ENCODE assay signal across 22 cellular contexts in genomic region chr19:33458807-33459206, GRCh38.
DNase-seq lines count a peak whose midpoint lies in the region; ATAC-seq, FAIRE-seq and TF ChIP-seq lines count a peak whose summit lies in the region.
"Had no signal": no experiment of that assay in that cellular context is flagged by ENCODE, and none has a peak within 500 bp of the region (broad histone marks: within the 10 kb centered on the region; RNA-seq: fewer than 3 reads in every experiment).

No MANE protein-coding gene starts in this region.

- H2BK15ac ChIP-seq in IMR-90 (ENCODE audit: low read depth, low read length) (no peak overlapping the region), neuronal stem cell (ENCODE audit: low read length) (no peak overlapping the region)

- no peak for TF ChIP-seq CTCF in IMR-90 (conservative IDR thresholded peaks at IDR 0.05; ENCODE audit: low read depth, low read length)

- H3K79me1 ChIP-seq in IMR-90 (ENCODE audit: low read depth in 1 of 2, low read length in 2 of 2) = 0 out of 4 replicates have a peak, but pooled peaks cover 0 to 4% of the 10 kb centered on the region in 2 experiments
- peaks cover 4% of the 10 kb centered on the region for H3K79me1 ChIP-seq in neuronal stem cell (ENCODE audit: low read depth, low read length)

- H3K4me3 ChIP-seq in IMR-90 (ENCODE audit: insufficient read depth, low read depth, low read length) (no peak overlapping the region), neuronal stem cell (ENCODE audit: low read length in 2 of 2) (peak overlapping the region in 1 of 2 donors; percentile 58)
- H3K4me3 ChIP-seq: BLaER1 treated with 17β-estradiol and CSF1 and Interleukin-3, amounts not matched to agents 10 nM and 100 nM; HAP-1 had no signal

- H3K27ac ChIP-seq in IMR-90 (ENCODE audit: insufficient read depth, low read length) (no peak overlapping the region), neuronal stem cell (replicated peaks; ENCODE audit: low read length) (no peak overlapping the region)
- H3K27ac ChIP-seq: 22Rv1; BLaER1 treated with 17β-estradiol and CSF1 and Interleukin-3, amounts not matched to agents 10 nM and 100 nM had no signal

- H3K14ac ChIP-seq in IMR-90 (replicated peaks; ENCODE audit: low read depth, low read length) = no peak overlapping the region
- H3K14ac ChIP-seq in neuronal stem cell (ENCODE audit: low read length) = peak overlapping the region; percentile 97

- H3K18ac ChIP-seq in IMR-90 (ENCODE audit: low read depth, low read length) (no peak overlapping the region), neuronal stem cell (ENCODE audit: low read length) (peak overlapping the region; percentile 27)

- H3K9ac ChIP-seq in IMR-90 (ENCODE audit: low read depth, low read length) = no peak overlapping the region
- peak overlapping the region; percentile 67 for H3K9ac ChIP-seq in neuronal stem cell (ENCODE audit: low read depth, low read length, poor library complexity)
- H3K9ac ChIP-seq: BLaER1 treated with 17β-estradiol and CSF1 and Interleukin-3, amounts not matched to agents 10 nM and 100 nM had no signal

- no peak overlapping the region for H3K4ac ChIP-seq in IMR-90 (ENCODE audit: low read depth, low read length)
- no peak overlapping the region for H3K4ac ChIP-seq in neuronal stem cell (ENCODE audit: low read length)

- no peak overlapping the region for H3K23ac ChIP-seq in IMR-90 (ENCODE audit: low read depth, low read length)
- H3K23ac ChIP-seq in neuronal stem cell (ENCODE audit: low read depth, low read length, poor library complexity) = peak overlapping the region; percentile 94

- H4K8ac ChIP-seq in IMR-90 (ENCODE audit: low read depth in 2 of 2, low read length in 2 of 2) = no peak overlapping the region
- peak overlapping the region; percentile 95 for H4K8ac ChIP-seq in neuronal stem cell (ENCODE audit: low read depth, low read length)

- DNase-seq in activated CD4-positive, CD25-positive, alpha-beta regulatory T cell treated with anti-CD3 and anti-CD28 coated beads, Interleukin-2, amount 50 U/mL, for 72 hours = peak; percentile 8
- DNase-seq in activated CD4-positive, CD25-positive, alpha-beta regulatory T cell (lab: John Stamatoyannopoulos, UW) = no peak
- DNase-seq in IMR-90 (no peak), islet precursor cell (peak; percentile 32), neuronal stem cell (ENCODE audit: low spot score) (no peak), NCI-H2171 treated with DMSO at 0.1 percent for 48 hours (lab: John Stamatoyannopoulos, UW) (no peak), H54 (ENCODE audit: insufficient read length, low spot score) (no peak)
- DNase-seq: CD4-positive, alpha-beta memory T cell; DMS 273 treated with DMSO at 0.1 percent for 48 hours; DMS79 treated with DMSO at 0.1 percent for 48 hours; Karpas-422; MV-4-11; NCI-H2081 treated with DMSO at 0.1 percent for 48 hours; NCI-H446; NCI-H526 treated with DMSO at 0.1 percent for 48 hours; OCI-M1; Right ventricle myocardium superior had no signal

- BruUV-seq in IMR-90 (replicated peaks; lab: Mats Ljungman, UMichigan) = no TSS peak

- WGBS in IMR-90 (ENCODE audit: extremely low coverage in 2 of 2, insufficient read length in 1 of 2), 2 experiments = no CpG with 5 or more reads among the region's 12 CpGs
- no CpG with 5 or more reads among the region's 12 CpGs for WGBS in neuronal stem cell (ENCODE audit: extremely low coverage in 2 of 2, insufficient read length in 2 of 2, insufficient replicate concordance in 1 of 2), 2 donors

- H2BK5ac ChIP-seq in IMR-90 (ENCODE audit: low read depth, low read length, poor library complexity, severe bottlenecking) = peak overlapping the region; percentile 76
- H2BK5ac ChIP-seq in neuronal stem cell (ENCODE audit: low read length) = no peak overlapping the region

- CTCF ChIA-PET in IMR-90 (lab: Yijun Ruan, JAX) = no interaction called here

- H3K4me1 ChIP-seq in IMR-90 (ENCODE audit: control insufficient read depth, insufficient read depth, low read length) = no peaks in the 10 kb centered on the region
- H3K4me1 ChIP-seq in neuronal stem cell (ENCODE audit: control insufficient read depth in 2 of 2, insufficient read depth in 1 of 2, low read depth in 1 of 2, low read length in 2 of 2) = peaks cover 0 to 3% of the 10 kb centered on the region in 2 donors
- H3K4me1 ChIP-seq: BLaER1 treated with 17β-estradiol and CSF1 and Interleukin-3, amounts not matched to agents 10 nM and 100 nM; Caco-2; HAP-1 had no signal

- no peak overlapping the region for H2BK20ac ChIP-seq in IMR-90 (ENCODE audit: low read depth, low read length)

- dilution Hi-C loops in IMR-90 (cut with HindIII; ENCODE audit: low sequenced_read_pairs, unreplicated experiment) = no loop called here

- no peak overlapping the region for H2AK5ac ChIP-seq in IMR-90 (ENCODE audit: low read depth, low read length)
- H2AK5ac ChIP-seq in neuronal stem cell (ENCODE audit: low read depth, low read length) = no peak overlapping the region

- no peak overlapping the region for H2AK9ac ChIP-seq in IMR-90 (replicated peaks; ENCODE audit: low read depth, low read length, poor library complexity)

- POLR2A ChIA-PET in IMR-90 (lab: Charles Lee; ENCODE audit: unreplicated experiment) = no interaction called here

- H3K4me2 ChIP-seq in IMR-90 (ENCODE audit: low read depth, low read length) (no peak overlapping the region), neuronal stem cell (ENCODE audit: insufficient read depth, low read length, poor library complexity, severe bottlenecking) (no peak overlapping the region)
- H3K4me2 ChIP-seq: BLaER1 treated with 17β-estradiol and CSF1 and Interleukin-3, amounts not matched to agents 10 nM and 100 nM had no signal

- in situ Hi-C loops in IMR-90 (cut with MboI; ENCODE audit: low sequenced_read_pairs) = no loop called here

- no peak overlapping the region for H4K5ac ChIP-seq in IMR-90 (ENCODE audit: low read depth, low read length)

- no peak for TF ChIP-seq RAD21 in IMR-90 (IDR thresholded peaks at IDR 0.05; ENCODE audit: low read length)

- no peak for FAIRE-seq in H54 (lab: Jason Lieb, UNC)

- no peak overlapping the region for H3K56ac ChIP-seq in IMR-90 (ENCODE audit: extremely low read depth, insufficient read depth, low read length)

- H2AFZ ChIP-seq in IMR-90 (replicated peaks; ENCODE audit: low read length, poor library complexity) = no peak overlapping the region
- H2AFZ ChIP-seq in neuronal stem cell (ENCODE audit: low read length) = no peak overlapping the region

- no peak overlapping the region for H4K91ac ChIP-seq in IMR-90 (ENCODE audit: insufficient read depth, low read depth, low read length)
- no peak overlapping the region for H4K91ac ChIP-seq in neuronal stem cell (ENCODE audit: low read depth, low read length, poor library complexity)

- H3K36me3 ChIP-seq in IMR-90 (ENCODE audit: control insufficient read depth, insufficient read depth, low read length) (peaks cover 1% of the 10 kb centered on the region; the same call in 1 of the 2 replicates), neuronal stem cell (replicated peaks in 1 of 2; ENCODE audit: control insufficient read depth in 2 of 2, insufficient read depth in 2 of 2, low read length in 2 of 2) (peaks cover 0 to 8% of the 10 kb centered on the region in 2 donors)
- H3K36me3 ChIP-seq: HAP-1 had no signal

- H3K27me3 ChIP-seq in IMR-90 (ENCODE audit: control insufficient read depth, insufficient read depth, low read length) (no peaks in the 10 kb centered on the region), neuronal stem cell (ENCODE audit: control insufficient read depth in 3 of 3, insufficient read depth in 3 of 3, low read depth in 1 of 3, low read length in 3 of 3) (peaks cover 0 to 3% (median 0%) of the 10 kb centered on the region in 3 experiments)
- H3K27me3 ChIP-seq: BLaER1 treated with 17β-estradiol and CSF1 and Interleukin-3, amounts not matched to agents 10 nM and 100 nM had no signal

- H2BK120ac ChIP-seq in IMR-90 (ENCODE audit: low read depth, low read length) (no peak overlapping the region), neuronal stem cell (ENCODE audit: low read depth, low read length) (no peak overlapping the region)

- intact Hi-C loops in IMR-90 (cut with micrococcal nuclease) = no loop called here

- peak overlapping the region; percentile 81 for H2BK12ac ChIP-seq in neuronal stem cell (ENCODE audit: low read length)

- no peaks in the 10 kb centered on the region for H4K20me1 ChIP-seq in IMR-90 (ENCODE audit: insufficient read depth, low read length)

- peaks cover 10% of the 10 kb centered on the region for H3K9me1 ChIP-seq in IMR-90 (ENCODE audit: insufficient read depth, low read length)

- no peak for TF ChIP-seq POLR2A in IMR-90 (IDR thresholded peaks at IDR 0.05; ENCODE audit: low read depth, low read length)
- TF ChIP-seq POLR2A in H54 (IDR thresholded peaks at IDR 0.05; ENCODE audit: low read depth, low read length) = no peak

- no peaks in the 10 kb centered on the region for H3K9me3 ChIP-seq in IMR-90 (ENCODE audit: control insufficient read depth, insufficient read depth, low read length)
- H3K9me3 ChIP-seq in neuronal stem cell (replicated peaks in 1 of 2; ENCODE audit: control insufficient read depth in 2 of 2, insufficient read depth in 1 of 2, low read depth in 1 of 2, low read length in 2 of 2) = peaks cover 0 to 9% of the 10 kb centered on the region in 2 donors
- H3K9me3 ChIP-seq: BLaER1 treated with 17β-estradiol and CSF1 and Interleukin-3, amounts not matched to agents 10 nM and 100 nM; Caco-2; HAP-1 had no signal

- ATAC-seq in IMR-90 (ENCODE audit: low read depth) (no peak), HG03432 (IDR thresholded peaks at IDR 0.05; ENCODE audit: unreplicated experiment) (no peak)

TF ChIP-seq in IMR-90, 13 proteins besides CTCF, POLR2A, EP300 and RAD21:
- TF ChIP-seq CHD1 (IDR thresholded peaks at IDR 0.05; ENCODE audit: low read depth, low read length) (no peak), MXI1 (IDR thresholded peaks at IDR 0.05; ENCODE audit: borderline replicate concordance, low read depth, low read length) (no peak), RCOR1 (IDR thresholded peaks at IDR 0.05; ENCODE audit: insufficient replicate concordance, low read length) (no peak), SMC3 (IDR thresholded peaks at IDR 0.05; ENCODE audit: low read depth, low read length) (no peak), RFX5 (IDR thresholded peaks at IDR 0.05; ENCODE audit: low read depth, low read length) (no peak), FOS (IDR thresholded peaks at IDR 0.05; ENCODE audit: low read depth, low read length) (no peak), BHLHE40 (IDR thresholded peaks at IDR 0.05; ENCODE audit: low read depth, low read length) (no peak), ELK1 (IDR thresholded peaks at IDR 0.05; ENCODE audit: borderline replicate concordance, low read depth, low read length) (no peak)

Comparison
In these comparisons a context has a peak if more than half of its experiments do, and no peak if none do; other contexts are left out.
1. DNase-seq: peak in activated CD4-positive, CD25-positive, alpha-beta regulatory T cell treated with anti-CD3 and anti-CD28 coated beads, Interleukin-2, amount 50 U/mL, for 72 hours (single experiment) and islet precursor cell (single experiment); none in activated CD4-positive, CD25-positive, alpha-beta regulatory T cell (0 of 4), IMR-90 (single experiment), neuronal stem cell (single experiment), NCI-H2171 treated with DMSO at 0.1 percent for 48 hours (single experiment) and H54 (single experiment).